ENCODE assay signal across 1 cellular context in the genomic region with DNA sequence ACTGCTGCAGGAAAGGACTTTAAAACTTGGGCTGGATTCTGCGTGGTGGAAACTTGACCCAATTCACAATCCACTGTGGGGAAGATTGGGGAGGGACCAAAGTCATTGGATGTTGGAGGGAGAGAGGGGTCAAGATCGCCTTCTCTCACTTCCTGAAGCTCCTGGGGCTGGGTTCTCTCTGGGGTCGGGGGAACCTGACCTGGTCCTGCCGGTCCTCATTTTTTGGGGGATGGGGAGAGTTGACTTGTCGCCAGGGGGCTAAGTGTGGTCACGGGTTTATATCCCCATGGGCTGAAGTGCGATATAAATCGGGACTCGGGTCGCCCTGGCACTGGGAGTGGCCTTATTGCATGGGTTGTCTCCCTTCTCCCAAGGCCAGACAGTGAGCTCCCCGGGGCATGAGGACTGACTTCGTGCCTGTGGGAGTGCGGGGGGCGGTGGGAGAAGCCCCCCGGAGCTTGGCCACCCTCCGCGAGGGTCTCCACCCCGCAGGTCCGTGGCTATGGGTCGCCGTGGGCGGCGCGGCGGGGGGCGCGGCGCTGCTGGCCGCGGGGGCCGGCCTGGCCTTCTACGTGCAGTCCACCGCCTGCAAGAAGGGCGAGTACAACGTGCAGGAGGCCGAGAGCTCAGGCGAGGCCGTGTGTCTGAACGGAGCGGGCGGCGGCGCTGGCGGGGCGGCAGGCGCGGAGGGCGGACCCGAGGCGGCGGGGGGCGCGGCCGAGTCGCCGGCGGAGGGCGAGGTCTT.
TF ChIP-seq lines count a peak whose summit lies in the region.

No MANE protein-coding gene starts in this region.

TF ChIP-seq in H1, 55 proteins besides CTCF, POLR2A, EP300 and RAD21:
- TF ChIP-seq CHD2 (IDR thresholded peaks at IDR 0.05; ENCODE audit: low read length) = no peak
- TF ChIP-seq YY1 (IDR thresholded peaks at IDR 0.05; ENCODE audit: low read depth, low read length) = no peak
- TF ChIP-seq, protein P1, sequence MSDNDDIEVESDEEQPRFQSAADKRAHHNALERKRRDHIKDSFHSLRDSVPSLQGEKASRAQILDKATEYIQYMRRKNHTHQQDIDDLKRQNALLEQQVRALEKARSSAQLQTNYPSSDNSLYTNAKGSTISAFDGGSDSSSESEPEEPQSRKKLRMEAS (IDR thresholded peaks at IDR 0.05) = peak; percentile 89
- peak; percentile 86 for TF ChIP-seq KDM4A (IDR thresholded peaks at IDR 0.05; ENCODE audit: low read depth, low read length, severe bottlenecking)
- TF ChIP-seq SP4 (IDR thresholded peaks at IDR 0.05; ENCODE audit: low read length) = no peak
- no peak for TF ChIP-seq MAFK (IDR thresholded peaks at IDR 0.05; ENCODE audit: low read depth, low read length)
- TF ChIP-seq, protein P2, sequence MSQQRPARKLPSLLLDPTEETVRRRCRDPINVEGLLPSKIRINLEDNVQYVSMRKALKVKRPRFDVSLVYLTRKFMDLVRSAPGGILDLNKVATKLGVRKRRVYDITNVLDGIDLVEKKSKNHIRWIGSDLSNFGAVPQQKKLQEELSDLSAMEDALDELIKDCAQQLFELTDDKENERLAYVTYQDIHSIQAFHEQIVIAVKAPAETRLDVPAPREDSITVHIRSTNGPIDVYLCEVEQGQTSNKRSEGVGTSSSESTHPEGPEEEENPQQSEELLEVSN (IDR thresholded peaks at IDR 0.05) = peak; percentile 71; the same call in 1 of the 2 replicates
- TF ChIP-seq PHF8 (conservative IDR thresholded peaks at IDR 0.05; ENCODE audit: low read depth, low read length) = no peak
- no peak for TF ChIP-seq SP1 (IDR thresholded peaks at IDR 0.05; ENCODE audit: low read depth, low read length)
- TF ChIP-seq SRF (IDR thresholded peaks at IDR 0.05; ENCODE audit: low read depth, low read length) = no peak
